Comparison of ENCODE assay signal across 14 cellular contexts in genomic region chr3:172152294-172152649, GRCh38.
DNase-seq lines count a peak whose midpoint lies in the region; ATAC-seq, FAIRE-seq and TF ChIP-seq lines count a peak whose summit lies in the region.
"Had no signal": no experiment of that assay in that cellular context is flagged by ENCODE, and none has a peak within 500 bp of the region (broad histone marks: within the 10 kb centered on the region; RNA-seq: fewer than 3 reads in every experiment).

No MANE protein-coding gene starts in this region.

- no peak for ATAC-seq in A549
- ATAC-seq in GM21576 (IDR thresholded peaks at IDR 0.05; ENCODE audit: unreplicated experiment), result no peak
- no peak for ATAC-seq in HG02840 (IDR thresholded peaks at IDR 0.05; ENCODE audit: low FRiP score, unreplicated experiment)

- H3F3A ChIP-seq in PC-9 (ENCODE audit: insufficient read depth, low read depth), result peaks cover 99% of the 10 kb centered on the region

- CTCF ChIA-PET in A549 (lab: Yijun Ruan, JAX), result no interaction called here
- CTCF ChIA-PET in PC-9 (lab: Charles Lee), result no interaction called here
- CTCF ChIA-PET in endothelial cell of umbilical vein (lab: Charles Lee), result interaction anchor here (1.1 kb wide), 1 partner anchor 111 kb away, joined by 3 read pairs; no protein-coding TSS in a partner anchor

- peaks cover 10% of the 10 kb centered on the region; the same call in 1 of the 2 replicates for H4K20me1 ChIP-seq in PC-9 (ENCODE audit: insufficient read depth)
- no peaks in the 10 kb centered on the region for H4K20me1 ChIP-seq in endothelial cell of umbilical vein (replicated peaks; ENCODE audit: control insufficient read depth, extremely low read depth, insufficient read depth, low read length)

- H3K4me2 ChIP-seq in A549 (peak overlapping the region; percentile 76), PC-9 (peak overlapping the region; percentile 80), endothelial cell of umbilical vein (ENCODE audit: insufficient read depth, low read length) (peak overlapping the region; percentile 60)

- no peaks in the 10 kb centered on the region for H3K9me2 ChIP-seq in PC-9 (ENCODE audit: insufficient read depth)

- H3K27ac ChIP-seq in A549 (peak overlapping the region; percentile 91), PC-9 (peak overlapping the region; percentile 96), endothelial cell of umbilical vein (ENCODE audit: insufficient read depth, low read depth, low read length) (peak overlapping the region; percentile 95), neutrophil (peak overlapping the region; percentile 80)

- H3K9ac ChIP-seq in endothelial cell of umbilical vein (replicated peaks; ENCODE audit: extremely low read depth, insufficient read depth, low read length), result peak overlapping the region; percentile 88

- no peak for FAIRE-seq in A549 (lab: Jason Lieb, UNC)
- FAIRE-seq in endothelial cell of umbilical vein (lab: Jason Lieb, UNC), result peak; percentile 80
- no peak for FAIRE-seq in urothelium cell line (lab: Jason Lieb, UNC)

- DNase-seq in A549 (ENCODE audit: low read depth in 1 of 2, low spot score in 1 of 2) (no peak), PC-9 (no peak), endothelial cell of umbilical vein (ENCODE audit: low read depth, low spot score) (peak; percentile 73), NCI-H1417 (lab: John Stamatoyannopoulos, UW) (no peak), urothelium cell line (ENCODE audit: low spot score) (no peak)
- DNase-seq: activated CD8-positive, alpha-beta memory T cell treated with anti-CD3 and anti-CD28 coated beads, Interleukin-2, amount 50 U/mL, for 48 hours; GOT3; naive thymus-derived CD4-positive, alpha-beta T cell; NCI-H1092; stimulated activated CD4-positive, alpha-beta T cell treated with anti-CD3 and anti-CD28 coated beads, Interleukin-4, amount 100 ng/mL, for 4 hours; T-helper 2 cell had no signal

- no peaks in the 10 kb centered on the region for H3K9me1 ChIP-seq in endothelial cell of umbilical vein (replicated peaks; ENCODE audit: control insufficient read depth, extremely low read depth, insufficient read depth, low read length)

- peaks cover 36% of the 10 kb centered on the region for H3K36me3 ChIP-seq in PC-9 (ENCODE audit: low read depth)
- peaks cover 0 to 2% of the 10 kb centered on the region in 2 experiments for H3K36me3 ChIP-seq in endothelial cell of umbilical vein (ENCODE audit: control insufficient read depth in 2 of 2, extremely low read depth in 1 of 2, insufficient read depth in 2 of 2, low read length in 2 of 2)
- no peaks in the 10 kb centered on the region for H3K36me3 ChIP-seq in neutrophil

- H3K9me3 ChIP-seq in A549, result no peaks in the 10 kb centered on the region
- H3K9me3 ChIP-seq in PC-9 (ENCODE audit: insufficient read depth, low read depth), result no peaks in the 10 kb centered on the region
- H3K9me3 ChIP-seq in endothelial cell of umbilical vein (replicated peaks; ENCODE audit: control insufficient read depth, insufficient read depth, low read length), result no peaks in the 10 kb centered on the region
- no peaks in the 10 kb centered on the region for H3K9me3 ChIP-seq in neutrophil

- H3K4me1 ChIP-seq in A549 (peaks cover 94% of the 10 kb centered on the region), PC-9 (replicated peaks; ENCODE audit: insufficient read depth) (peaks cover 98% of the 10 kb centered on the region), endothelial cell of umbilical vein (ENCODE audit: control insufficient read depth, extremely low read depth, insufficient read depth, low read length) (peaks cover 97% of the 10 kb centered on the region), neutrophil (ENCODE audit: control insufficient read depth in 1 of 2, insufficient read depth in 1 of 2, low read depth in 1 of 2, low read length in 1 of 2) (peaks cover 71 to 74% of the 10 kb centered on the region in 2 experiments)

- no peak for TF ChIP-seq EP300 in A549 (IDR thresholded peaks at IDR 0.05)

- H3K4me3 ChIP-seq in A549 (no peak overlapping the region), PC-9 (peak overlapping the region; percentile 28; the same call in 1 of the 2 replicates), endothelial cell of umbilical vein (replicated peaks in 1 of 3; ENCODE audit: insufficient read depth in 1 of 3, low read depth in 1 of 3, low read length in 3 of 3) (peak overlapping the region in 1 of 3 experiments; percentile 20), neutrophil (ENCODE audit: low read depth in 1 of 2, low read length in 1 of 2) (peak overlapping the region; percentile 4 to 19)

- 72% methylated on average over 5 of the region's 5 CpGs for WGBS in A549 (ENCODE audit: missing lambda C conversion rate)

- TF ChIP-seq POLR2A in A549 (IDR thresholded peaks at IDR 0.05; ENCODE audit: low read length), result no peak
- peak; percentile 17 for TF ChIP-seq POLR2A in endothelial cell of umbilical vein (IDR thresholded peaks at IDR 0.05; ENCODE audit: low read depth, low read length)

- no peak for TF ChIP-seq RAD21 in A549 (conservative IDR thresholded peaks at IDR 0.05 in 1 of 2, IDR thresholded peaks at IDR 0.05 in 1 of 2)

- POLR2A ChIA-PET in A549 (lab: Yijun Ruan, JAX), result no interaction called here
- POLR2A ChIA-PET in PC-9 (lab: Charles Lee; ENCODE audit: unreplicated experiment), result interaction anchor here (0.6 kb wide), 1 partner anchor 1283 kb away, joined by 5 read pairs; no protein-coding TSS in a partner anchor
- POLR2A ChIA-PET in endothelial cell of umbilical vein (lab: Charles Lee), result interaction anchor here (0.7 to 1.3 kb wide), 2 partner anchors 11 to 12 kb away, joined by 3 to 4 read pairs; no protein-coding TSS in a partner anchor

- peaks cover 93% of the 10 kb centered on the region for H3K79me2 ChIP-seq in PC-9 (ENCODE audit: low read depth)
- H3K79me2 ChIP-seq in endothelial cell of umbilical vein (ENCODE audit: control insufficient read depth, insufficient read depth, low read length), result peaks cover 75% of the 10 kb centered on the region

- H2AFZ ChIP-seq in PC-9, result no peak overlapping the region
- no peak overlapping the region for H2AFZ ChIP-seq in endothelial cell of umbilical vein (ENCODE audit: low read depth, low read length)

- intact Hi-C loops in PC-9 (cut with micrococcal nuclease; ENCODE audit: unreplicated experiment), result loop anchor here (2.0 to 5.0 kb wide), 2 partner anchors 21 to 110 kb away; no protein-coding TSS in a partner anchor
- intact Hi-C loops in endothelial cell of umbilical vein (cut with micrococcal nuclease), result loop anchor here (2.0 kb wide), 2 partner anchors 13 to 49 kb away; no protein-coding TSS in a partner anchor

- no peaks in the 10 kb centered on the region for H3K27me3 ChIP-seq in PC-9 (ENCODE audit: insufficient read depth, low read depth)
- H3K27me3 ChIP-seq in endothelial cell of umbilical vein (ENCODE audit: control insufficient read depth in 2 of 2, insufficient read depth in 2 of 2, low read length in 2 of 2), result no peaks in the 10 kb centered on the region
- no peaks in the 10 kb centered on the region for H3K27me3 ChIP-seq in neutrophil

- BruUV-seq in PC-9 (replicated peaks; lab: Mats Ljungman, UMichigan), result no TSS peak
- BruUV-seq in endothelial cell of umbilical vein (replicated peaks; lab: Mats Ljungman, UMichigan), result no TSS peak

- dilution Hi-C loops in endothelial cell of umbilical vein (cut with MboI; ENCODE audit: extremely low pct_ligation_motif_present, low sequenced_read_pairs), result no loop called here

- TF ChIP-seq CTCF in A549 (IDR thresholded peaks at IDR 0.05) (no peak), PC-9 (conservative IDR thresholded peaks at IDR 0.05) (no peak), endothelial cell of umbilical vein (IDR thresholded peaks at IDR 0.05; ENCODE audit: extremely low read depth in 1 of 2, insufficient read depth in 1 of 2, low read depth in 1 of 2, low read length in 2 of 2) (no peak), neutrophil (IDR thresholded peaks at IDR 0.05) (no peak)

TF ChIP-seq in A549, 52 proteins besides CTCF, POLR2A, EP300 and RAD21 (continues in another document):
- no peak for TF ChIP-seq JUN (IDR thresholded peaks at IDR 0.05)
- no peak for TF ChIP-seq HDAC2 (IDR thresholded peaks at IDR 0.05)
- no peak for TF ChIP-seq KDM5A (IDR thresholded peaks at IDR 0.05)

TF ChIP-seq in endothelial cell of umbilical vein, 7 proteins besides CTCF, POLR2A, EP300 and RAD21:
- TF ChIP-seq POLR2AphosphoS5 (IDR thresholded peaks at IDR 0.05; ENCODE audit: insufficient read depth, low read depth, low read length), result no peak
- TF ChIP-seq MAX (IDR thresholded peaks at IDR 0.05; ENCODE audit: insufficient read depth, insufficient read length), result no peak
- no peak for TF ChIP-seq JUN (IDR thresholded peaks at IDR 0.05; ENCODE audit: borderline replicate concordance, insufficient read depth, insufficient read length, low read depth)
- no peak for TF ChIP-seq EZH2 (IDR thresholded peaks at IDR 0.05; ENCODE audit: borderline replicate concordance, low read depth, low read length, severe bottlenecking)
- no peak for TF ChIP-seq GATA2 (IDR thresholded peaks at IDR 0.05; ENCODE audit: insufficient read depth, insufficient read length, low read depth, low read length)
- no peak for TF ChIP-seq FOS (IDR thresholded peaks at IDR 0.05; ENCODE audit: borderline replicate concordance, insufficient read depth, low read length)
- no peak for TF ChIP-seq MYC (IDR thresholded peaks at IDR 0.05; ENCODE audit: low read depth, low read length)
